ENCODE assay signal across 1 cellular context in genomic region chr1:93021539-93022134, GRCh38.
TF ChIP-seq lines count a peak whose summit lies in the region.

No MANE protein-coding gene starts in this region.

TF ChIP-seq in SK-N-SH treated with all-trans-retinoic acid at 6 μM for 48 hours, 23 proteins besides CTCF, POLR2A, EP300 and RAD21 (continued from another document):
- TF ChIP-seq POU6F1 (CRISPR knock-in tag; IDR thresholded peaks at IDR 0.05; ENCODE audit: borderline replicate concordance, low read depth) = no peak
- no peak for TF ChIP-seq ARNTL (CRISPR knock-in tag; IDR thresholded peaks at IDR 0.05; ENCODE audit: borderline replicate concordance, low read depth)
- TF ChIP-seq ZNF70 (CRISPR knock-in tag; IDR thresholded peaks at IDR 0.05) = no peak
- TF ChIP-seq OSR1 (CRISPR knock-in tag; IDR thresholded peaks at IDR 0.05) = no peak
